Comparison of ENCODE assay signal across 2 cellular contexts in genomic region chr3:177468816-177469590, GRCh38.
TF ChIP-seq lines count a peak whose summit lies in the region.

No MANE protein-coding gene starts in this region.

TF ChIP-seq in GM23338, 12 proteins besides CTCF, POLR2A, EP300 and RAD21 (continued from another document):
- TF ChIP-seq, protein P1, sequence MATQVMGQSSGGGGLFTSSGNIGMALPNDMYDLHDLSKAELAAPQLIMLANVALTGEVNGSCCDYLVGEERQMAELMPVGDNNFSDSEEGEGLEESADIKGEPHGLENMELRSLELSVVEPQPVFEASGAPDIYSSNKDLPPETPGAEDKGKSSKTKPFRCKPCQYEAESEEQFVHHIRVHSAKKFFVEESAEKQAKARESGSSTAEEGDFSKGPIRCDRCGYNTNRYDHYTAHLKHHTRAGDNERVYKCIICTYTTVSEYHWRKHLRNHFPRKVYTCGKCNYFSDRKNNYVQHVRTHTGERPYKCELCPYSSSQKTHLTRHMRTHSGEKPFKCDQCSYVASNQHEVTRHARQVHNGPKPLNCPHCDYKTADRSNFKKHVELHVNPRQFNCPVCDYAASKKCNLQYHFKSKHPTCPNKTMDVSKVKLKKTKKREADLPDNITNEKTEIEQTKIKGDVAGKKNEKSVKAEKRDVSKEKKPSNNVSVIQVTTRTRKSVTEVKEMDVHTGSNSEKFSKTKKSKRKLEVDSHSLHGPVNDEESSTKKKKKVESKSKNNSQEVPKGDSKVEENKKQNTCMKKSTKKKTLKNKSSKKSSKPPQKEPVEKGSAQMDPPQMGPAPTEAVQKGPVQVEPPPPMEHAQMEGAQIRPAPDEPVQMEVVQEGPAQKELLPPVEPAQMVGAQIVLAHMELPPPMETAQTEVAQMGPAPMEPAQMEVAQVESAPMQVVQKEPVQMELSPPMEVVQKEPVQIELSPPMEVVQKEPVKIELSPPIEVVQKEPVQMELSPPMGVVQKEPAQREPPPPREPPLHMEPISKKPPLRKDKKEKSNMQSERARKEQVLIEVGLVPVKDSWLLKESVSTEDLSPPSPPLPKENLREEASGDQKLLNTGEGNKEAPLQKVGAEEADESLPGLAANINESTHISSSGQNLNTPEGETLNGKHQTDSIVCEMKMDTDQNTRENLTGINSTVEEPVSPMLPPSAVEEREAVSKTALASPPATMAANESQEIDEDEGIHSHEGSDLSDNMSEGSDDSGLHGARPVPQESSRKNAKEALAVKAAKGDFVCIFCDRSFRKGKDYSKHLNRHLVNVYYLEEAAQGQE (IDR thresholded peaks at IDR 0.05; ENCODE audit: unreplicated experiment) = no peak
- TF ChIP-seq ZNF462 (CRISPR knock-in tag; IDR thresholded peaks at IDR 0.05) = no peak
- TF ChIP-seq STAT1 (IDR thresholded peaks at IDR 0.05; ENCODE audit: unreplicated experiment) = no peak
- TF ChIP-seq CREB1 (CRISPR knock-in tag; IDR thresholded peaks at IDR 0.05; ENCODE audit: low read depth) = no peak
- TF ChIP-seq NANOG (IDR thresholded peaks at IDR 0.05; ENCODE audit: borderline replicate concordance) = no peak

TF ChIP-seq in SK-N-SH, 30 proteins besides CTCF, POLR2A, EP300 and RAD21 (continued from another document):
- TF ChIP-seq, protein P2, sequence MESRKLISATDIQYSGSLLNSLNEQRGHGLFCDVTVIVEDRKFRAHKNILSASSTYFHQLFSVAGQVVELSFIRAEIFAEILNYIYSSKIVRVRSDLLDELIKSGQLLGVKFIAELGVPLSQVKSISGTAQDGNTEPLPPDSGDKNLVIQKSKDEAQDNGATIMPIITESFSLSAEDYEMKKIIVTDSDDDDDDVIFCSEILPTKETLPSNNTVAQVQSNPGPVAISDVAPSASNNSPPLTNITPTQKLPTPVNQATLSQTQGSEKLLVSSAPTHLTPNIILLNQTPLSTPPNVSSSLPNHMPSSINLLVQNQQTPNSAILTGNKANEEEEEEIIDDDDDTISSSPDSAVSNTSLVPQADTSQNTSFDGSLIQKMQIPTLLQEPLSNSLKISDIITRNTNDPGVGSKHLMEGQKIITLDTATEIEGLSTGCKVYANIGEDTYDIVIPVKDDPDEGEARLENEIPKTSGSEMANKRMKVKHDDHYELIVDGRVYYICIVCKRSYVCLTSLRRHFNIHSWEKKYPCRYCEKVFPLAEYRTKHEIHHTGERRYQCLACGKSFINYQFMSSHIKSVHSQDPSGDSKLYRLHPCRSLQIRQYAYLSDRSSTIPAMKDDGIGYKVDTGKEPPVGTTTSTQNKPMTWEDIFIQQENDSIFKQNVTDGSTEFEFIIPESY (IDR thresholded peaks at IDR 0.05; ENCODE audit: borderline replicate concordance, low read depth) = no peak
- TF ChIP-seq ELF1 (IDR thresholded peaks at IDR 0.05) (no peak), YY1 (IDR thresholded peaks at IDR 0.05; ENCODE audit: low read depth) (no peak), FOSL2 (IDR thresholded peaks at IDR 0.05; ENCODE audit: borderline replicate concordance, low read depth) (no peak), IRF3 (IDR thresholded peaks at IDR 0.05; ENCODE audit: low read depth, low read length) (no peak), GATA2 (CRISPR knock-in tag; IDR thresholded peaks at IDR 0.05) (no peak), USF1 (IDR thresholded peaks at IDR 0.05; ENCODE audit: borderline replicate concordance, low read depth) (no peak), SIN3A (IDR thresholded peaks at IDR 0.05; ENCODE audit: borderline replicate concordance, low read depth, low read length) (no peak), RFX5 (IDR thresholded peaks at IDR 0.05; ENCODE audit: low read length) (no peak), RCOR1 (IDR thresholded peaks at IDR 0.05; ENCODE audit: low read length) (no peak), RXRA (IDR thresholded peaks at IDR 0.05; ENCODE audit: borderline replicate concordance, low read depth) (no peak), TAF1 (IDR thresholded peaks at IDR 0.05; ENCODE audit: borderline replicate concordance, low read depth, low read length) (no peak), NFIC (IDR thresholded peaks at IDR 0.05; ENCODE audit: borderline replicate concordance) (no peak), FOXJ3 (CRISPR knock-in tag; IDR thresholded peaks at IDR 0.05) (no peak), SMC3 (IDR thresholded peaks at IDR 0.05; ENCODE audit: low read depth, low read length) (no peak), CHD2 (IDR thresholded peaks at IDR 0.05; ENCODE audit: low read length, partially characterized antibody) (no peak)
- TF ChIP-seq, protein P1 (IDR thresholded peaks at IDR 0.05; ENCODE audit: low read depth, low read length) = no peak
